ENCODE assay signal across 8 cellular contexts in genomic region chr7:45573636-45574470, GRCh38. TPM values are rescaled to one million over a fixed set of nuclear protein-coding genes. Genes with fewer than 3 reads are reported as not detected.
DNase-seq lines count a peak whose midpoint lies in the region; ATAC-seq and TF ChIP-seq lines count a peak whose summit lies in the region.

Gene ADCY1 (plus strand): TSS chr7:45574368. CDS start chr7:45574544, 176 bp downstream.

- H3K9me3 Mint-ChIP-seq in endodermal cell, result no peaks in the 10 kb centered on the region

- peak; percentile 59 for DNase-seq in NCI-H748 (lab: John Stamatoyannopoulos, UW; ENCODE audit: unreplicated experiment)
- no peak for DNase-seq in NCI-H748 treated with DMSO at 0.1 percent for 48 hours (lab: John Stamatoyannopoulos, UW)
- peak; percentile 33 for DNase-seq in NCI-H774 (lab: John Stamatoyannopoulos, UW)
- DNase-seq in endodermal cell, result peak; percentile 73
- no peak for DNase-seq in GDM1 (lab: John Stamatoyannopoulos, UW)

- no peaks in the 10 kb centered on the region for H3K36me3 Mint-ChIP-seq in endodermal cell (ENCODE audit: low read depth)

- H2AFZ ChIP-seq in neural cell (ENCODE audit: low read depth, low read length), result peak within 1 kb of the TSS; percentile 72

- no peaks in the 10 kb centered on the region for H3K79me2 ChIP-seq in neural cell (replicated peaks; ENCODE audit: insufficient read depth, low read length)

- H3K9me3 ChIP-seq in endodermal cell (ENCODE audit: control insufficient read depth, low read length) (no peaks in the 10 kb centered on the region), neural cell (ENCODE audit: low read length) (no peaks in the 10 kb centered on the region)

- H3K4me3 ChIP-seq in endodermal cell (ENCODE audit: low read length), result peak within 1 kb of the TSS; percentile 84
- peak within 1 kb of the TSS; percentile 97 for H3K4me3 ChIP-seq in neural cell (ENCODE audit: low read length)

- no peak for TF ChIP-seq POLR2A in GM18505 (IDR thresholded peaks at IDR 0.05; ENCODE audit: borderline replicate concordance, extremely low read depth, insufficient read depth, insufficient read length)

- H3K27ac Mint-ChIP-seq in endodermal cell, result no peak within 1 kb of the TSS

- no peaks in the 10 kb centered on the region for H3F3A ChIP-seq in neural cell (ENCODE audit: insufficient read depth, low read length, poor library complexity, severe bottlenecking)

- H4K20me1 ChIP-seq in neural cell (ENCODE audit: insufficient read depth), result no peaks in the 10 kb centered on the region

- peaks cover 4% of the 10 kb centered on the region for H3K4me1 ChIP-seq in endodermal cell (ENCODE audit: control insufficient read depth, insufficient read depth, low read length)

- ATAC-seq in GM18505 (IDR thresholded peaks at IDR 0.05; ENCODE audit: unreplicated experiment) (no peak), HG03039 (IDR thresholded peaks at IDR 0.05; ENCODE audit: unreplicated experiment) (no peak)

- no peaks in the 10 kb centered on the region for H3K9me2 ChIP-seq in neural cell (ENCODE audit: insufficient read depth, low read length)

- no peak for TF ChIP-seq CTCF in endodermal cell (conservative IDR thresholded peaks at IDR 0.05)
- TF ChIP-seq CTCF in neural cell (IDR thresholded peaks at IDR 0.05; ENCODE audit: poor library complexity, severe bottlenecking), result no peak

- H3K27ac ChIP-seq in endodermal cell (ENCODE audit: low read depth, low read length), result no peak within 1 kb of the TSS
- H3K27ac ChIP-seq in neural cell (ENCODE audit: low read length), result peak within 1 kb of the TSS; percentile 34

- H3K4me2 ChIP-seq in neural cell (ENCODE audit: low read length), result peak within 1 kb of the TSS; percentile 91

- H3K4me3 Mint-ChIP-seq in endodermal cell, result peak within 1 kb of the TSS; percentile 70

- no peak within 1 kb of the TSS for H3K9ac ChIP-seq in endodermal cell (ENCODE audit: extremely low read depth, low read length, poor library complexity, severe bottlenecking)
- H3K9ac ChIP-seq in neural cell (ENCODE audit: low read length), result peak within 1 kb of the TSS; percentile 76

- TF ChIP-seq RAD21 in neural cell (conservative IDR thresholded peaks at IDR 0.05), result peak; percentile 20

- H3K27me3 Mint-ChIP-seq in endodermal cell (ENCODE audit: insufficient read depth), result peaks cover 68% of the 10 kb centered on the region

- H3K4me1 Mint-ChIP-seq in endodermal cell, result peaks cover 10% of the 10 kb centered on the region

- TF ChIP-seq EP300 in neural cell (conservative IDR thresholded peaks at IDR 0.05; ENCODE audit: poor library complexity, severe bottlenecking), result no peak

- peaks cover 68% of the 10 kb centered on the region for H3K27me3 ChIP-seq in endodermal cell (ENCODE audit: control insufficient read depth, insufficient read depth, low read length, poor library complexity, severe bottlenecking)
- H3K27me3 ChIP-seq in neural cell (ENCODE audit: insufficient read depth, low read depth, low read length), result peaks cover 22% of the 10 kb centered on the region

- no peaks in the 10 kb centered on the region for H3K36me3 ChIP-seq in endodermal cell (ENCODE audit: control insufficient read depth, insufficient read depth, low read length)
- H3K36me3 ChIP-seq in neural cell (ENCODE audit: insufficient read depth, low read length), result no peaks in the 10 kb centered on the region

- WGBS in endodermal cell (ENCODE audit: insufficient coverage in 1 of 2, insufficient read length in 1 of 2), 2 experiments, result 9 to 11% methylated on average over 30 to 89 of the region's 89 CpGs

TF ChIP-seq in neural cell, 6 proteins besides CTCF, POLR2A, EP300 and RAD21:
- TF ChIP-seq SMC3 (conservative IDR thresholded peaks at IDR 0.05; ENCODE audit: poor library complexity) (no peak), POLR2AphosphoS5 (IDR thresholded peaks at IDR 0.05) (no peak), EZH2 (IDR thresholded peaks at IDR 0.05; ENCODE audit: borderline replicate concordance, insufficient read depth, low read length, poor library complexity, severe bottlenecking) (no peak), MXI1 (conservative IDR thresholded peaks at IDR 0.05; ENCODE audit: poor library complexity, severe bottlenecking) (no peak), TAF1 (IDR thresholded peaks at IDR 0.05; ENCODE audit: low read depth) (no peak), REST (IDR thresholded peaks at IDR 0.05; ENCODE audit: borderline replicate concordance) (no peak)
TF ChIP-seq in neural cell: peak in this region for 0.

RNA-seq across cellular contexts. Expression of gene ADCY1, which starts in this region (rescaled TPM):
- 10 to 100 TPM; 15.3 to 18.5 TPM for total RNA-seq in endodermal cell
- polyA plus RNA-seq in endodermal cell (2013, experiment 1 of 2), result 5.0 TPM
- 5.6 TPM for polyA plus RNA-seq in endodermal cell (2013, experiment 2 of 2)
- polyA plus RNA-seq in neural cell, result 14.8 and 18.7 TPM in 2 replicates
- polyA minus RNA-seq in neural cell, result 43.1 and 50.0 TPM in 2 replicates

Comparison
In these comparisons a context has a peak if more than half of its experiments do, and no peak if none do; other contexts are left out.
1. DNase-seq: peak in NCI-H748 (single experiment), NCI-H774 (single experiment) and endodermal cell (single experiment); none in NCI-H748 treated with DMSO at 0.1 percent for 48 hours (single experiment) and GDM1 (single experiment).